10 cellular contexts compared by ENCODE assay signal in the genomic region with DNA sequence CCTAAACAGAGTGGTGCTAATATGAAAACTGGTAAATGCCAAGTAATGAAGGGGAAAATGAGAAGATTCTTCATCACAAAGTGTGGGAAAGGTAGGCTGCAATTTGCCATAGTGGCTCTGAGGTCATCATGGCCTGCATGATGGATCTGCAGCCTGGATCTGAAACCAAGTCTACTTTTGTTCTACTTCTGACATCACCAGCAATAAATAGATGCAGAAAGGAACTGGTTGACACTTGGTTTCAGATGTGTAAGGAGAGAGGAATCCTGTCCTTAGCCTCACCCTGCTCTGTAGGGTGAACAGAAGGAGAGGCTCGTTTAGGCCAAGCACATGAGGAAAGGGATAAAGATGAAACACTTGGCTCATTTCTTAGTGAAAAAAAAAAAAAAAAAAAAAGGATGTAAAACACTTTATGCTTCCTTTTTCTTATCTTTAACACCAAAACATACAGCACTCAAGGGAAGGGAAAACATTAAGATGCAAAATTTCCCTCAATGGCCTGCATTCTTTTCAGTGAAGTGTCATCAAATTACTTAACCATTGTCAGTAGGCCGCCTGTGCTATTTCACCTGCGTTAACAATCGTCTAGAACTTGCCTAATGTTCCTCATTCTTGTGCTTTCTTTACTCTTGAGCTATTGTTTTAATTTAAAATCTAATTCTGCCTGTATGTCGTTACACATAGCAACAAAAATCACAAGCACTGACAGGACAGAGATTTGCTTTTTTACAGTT. TPM values are rescaled to one million over a fixed set of nuclear protein-coding genes. Genes with fewer than 3 reads are reported as not detected.
DNase-seq lines count a peak whose midpoint lies in the region; ATAC-seq and TF ChIP-seq lines count a peak whose summit lies in the region.
"Had no signal": no experiment of that assay in that cellular context is flagged by ENCODE, and none has a peak within 500 bp of the region (broad histone marks: within the 10 kb centered on the region; RNA-seq: fewer than 3 reads in every experiment).

No MANE protein-coding gene starts in this region.

- H3K9ac ChIP-seq in MM.1S (ENCODE audit: low read length) (no peak overlapping the region), iPS-20b (ENCODE audit: low read depth, low read length) (no peak overlapping the region)

- no peaks in the 10 kb centered on the region for H3K27me3 Mint-ChIP-seq in natural killer cell treated with Interleukin-12 subunit alpha and Interleukin-12 subunit beta and Interleukin-15 and Interleukin-18, amount 100 ng/mL, for 72 hours

- no peaks in the 10 kb centered on the region for H3K9me3 ChIP-seq in MM.1S (replicated peaks; ENCODE audit: insufficient read depth, low read length)
- no peaks in the 10 kb centered on the region for H3K9me3 ChIP-seq in iPS-20b (ENCODE audit: insufficient read depth, low read depth, low read length)

- peak overlapping the region; percentile 6 for H3K4me2 ChIP-seq in MM.1S (ENCODE audit: low read depth, low read length)

- H3K4me1 Mint-ChIP-seq in natural killer cell treated with Interleukin-12 subunit alpha and Interleukin-12 subunit beta and Interleukin-15 and Interleukin-18, amount 100 ng/mL, for 72 hours (ENCODE audit: low read depth in 2 of 2) = peaks cover 9% of the 10 kb centered on the region in 2 donors

- no peaks in the 10 kb centered on the region for H3F3A ChIP-seq in MM.1S (ENCODE audit: insufficient read depth, low read length)

- H3K9me3 Mint-ChIP-seq in natural killer cell treated with Interleukin-12 subunit alpha and Interleukin-12 subunit beta and Interleukin-15 and Interleukin-18, amount 100 ng/mL, for 72 hours = no peaks in the 10 kb centered on the region
- H3K9me3 Mint-ChIP-seq: naive thymus-derived CD4-positive, alpha-beta T cell had no signal

- H2AFZ ChIP-seq in MM.1S (ENCODE audit: low read length) = no peak overlapping the region

- H3K4me3 Mint-ChIP-seq in natural killer cell treated with Interleukin-12 subunit alpha and Interleukin-12 subunit beta and Interleukin-15 and Interleukin-18, amount 100 ng/mL, for 72 hours = no peak overlapping the region
- H3K4me3 Mint-ChIP-seq: naive thymus-derived CD4-positive, alpha-beta T cell had no signal

- DNase-seq in GM06990 (ENCODE audit: extremely low read depth, insufficient read length) (peak; percentile 20), MM.1S (peak; percentile 70), DMS79 treated with DMSO at 0.1 percent for 48 hours (lab: John Stamatoyannopoulos, UW) (no peak)
- DNase-seq in activated effector memory CD4-positive, alpha-beta T cell treated with Interleukin-2 at 50 U/mL for 16 hours = no peak
- no peak for DNase-seq in natural killer cell treated with Interleukin-12 subunit alpha and Interleukin-12 subunit beta and Interleukin-15 and Interleukin-18, amount 100 ng/mL, for 72 hours (ENCODE audit: low spot score)
- no peak for DNase-seq in activated CD8-positive, alpha-beta memory T cell treated with anti-CD3 and anti-CD28 coated beads, Interleukin-2, amount 50 U/mL, for 4 hours
- DNase-seq: naive thymus-derived CD4-positive, alpha-beta T cell had no signal

- no peak for TF ChIP-seq CTCF in GM06990 (IDR thresholded peaks at IDR 0.05; ENCODE audit: insufficient read depth, low read length, poor library complexity, severe bottlenecking)
- no peak for TF ChIP-seq CTCF in MM.1S (IDR thresholded peaks at IDR 0.05; ENCODE audit: low read length)

- H3K27ac ChIP-seq in MM.1S (ENCODE audit: low read length) (peak overlapping the region; percentile 22; the same call in 1 of the 2 replicates), iPS-20b (ENCODE audit: low read length) (no peak overlapping the region)

- H3K27me3 ChIP-seq in GM06990 (replicated peaks; ENCODE audit: control insufficient read depth, insufficient read depth, low read length) = no peaks in the 10 kb centered on the region
- no peaks in the 10 kb centered on the region for H3K27me3 ChIP-seq in MM.1S (replicated peaks; ENCODE audit: insufficient read depth, low read length)
- H3K27me3 ChIP-seq in iPS-20b (ENCODE audit: insufficient read depth, low read length) = no peaks in the 10 kb centered on the region

- H3K9me2 ChIP-seq in MM.1S (replicated peaks; ENCODE audit: insufficient read depth, low read length) = no peaks in the 10 kb centered on the region

- peak; percentile 80 for ATAC-seq in GM21723 (IDR thresholded peaks at IDR 0.05; ENCODE audit: unreplicated experiment)
- ATAC-seq in natural killer cell treated with Interleukin-12 subunit alpha and Interleukin-12 subunit beta and Interleukin-15 and Interleukin-18, amount 100 ng/mL, for 72 hours = no peak
- ATAC-seq: naive thymus-derived CD4-positive, alpha-beta T cell; SK-N-SH treated with all-trans-retinoic acid at 6 μM for 48 hours had no signal

- H3K27ac Mint-ChIP-seq in natural killer cell treated with Interleukin-12 subunit alpha and Interleukin-12 subunit beta and Interleukin-15 and Interleukin-18, amount 100 ng/mL, for 72 hours = no peak overlapping the region
- H3K27ac Mint-ChIP-seq: naive thymus-derived CD4-positive, alpha-beta T cell had no signal

- no peak overlapping the region for H3K4me3 ChIP-seq in GM06990 (replicated peaks; ENCODE audit: low read depth, low read length)
- no peak overlapping the region for H3K4me3 ChIP-seq in MM.1S (ENCODE audit: low read length)
- peak overlapping the region; percentile 19; the same call in 1 of the 2 replicates for H3K4me3 ChIP-seq in iPS-20b (ENCODE audit: low read length)

- H4K20me1 ChIP-seq in MM.1S (ENCODE audit: insufficient read depth, low read length) = no peaks in the 10 kb centered on the region

- H3K4me1 ChIP-seq in MM.1S (ENCODE audit: low read length) (peaks cover 22% of the 10 kb centered on the region), iPS-20b (ENCODE audit: insufficient read depth, low read length) (peaks cover 35% of the 10 kb centered on the region)

- H3K36me3 ChIP-seq in GM06990 (ENCODE audit: control insufficient read depth, insufficient read depth, low read length) (no peaks in the 10 kb centered on the region), MM.1S (replicated peaks; ENCODE audit: insufficient read depth, low read length) (no peaks in the 10 kb centered on the region), iPS-20b (ENCODE audit: insufficient read depth, low read depth, low read length) (no peaks in the 10 kb centered on the region)

- no peaks in the 10 kb centered on the region for H3K79me2 ChIP-seq in MM.1S (ENCODE audit: low read length)

- H3K36me3 Mint-ChIP-seq in natural killer cell treated with Interleukin-12 subunit alpha and Interleukin-12 subunit beta and Interleukin-15 and Interleukin-18, amount 100 ng/mL, for 72 hours = no peaks in the 10 kb centered on the region

RNA-seq across cellular contexts. Expression of gene NEB, which starts 3.9 kb away (rescaled TPM):
- 1 to 10 TPM in 1 of 2 donors, under 1 TPM in 1; 0.31 to 2.3 TPM for total RNA-seq in natural killer cell treated with Interleukin-12 subunit alpha and Interleukin-12 subunit beta and Interleukin-15 and Interleukin-18, amount 100 ng/mL, for 72 hours

Comparison
In these comparisons a context has a peak if more than half of its experiments do, and no peak if none do; other contexts are left out.
1. DNase-seq: peak in GM06990 (single experiment) and MM.1S (single experiment); none in DMS79 treated with DMSO at 0.1 percent for 48 hours (single experiment), activated effector memory CD4-positive, alpha-beta T cell treated with Interleukin-2 at 50 U/mL for 16 hours (single experiment), natural killer cell treated with Interleukin-12 subunit alpha and Interleukin-12 subunit beta and Interleukin-15 and Interleukin-18, amount 100 ng/mL, for 72 hours (single experiment) and activated CD8-positive, alpha-beta memory T cell treated with anti-CD3 and anti-CD28 coated beads, Interleukin-2, amount 50 U/mL, for 4 hours (single experiment).